8 cellular contexts compared by ENCODE assay signal in genomic region chr9:37464426-37465248, GRCh38. TPM values are rescaled to one million over a fixed set of nuclear protein-coding genes. Genes with fewer than 3 reads are reported as not detected.
DNase-seq lines count a peak whose midpoint lies in the region; ATAC-seq and TF ChIP-seq lines count a peak whose summit lies in the region.

No MANE protein-coding gene starts in this region.

- peak overlapping the region; percentile 97 for H3K27ac Mint-ChIP-seq in T-helper 17 cell
- peak overlapping the region; percentile 96 to 99 (median 99) for H3K27ac Mint-ChIP-seq in brain

- peak overlapping the region; percentile 88 for H3K27ac ChIP-seq in iPS-18a (ENCODE audit: low read length)
- peak overlapping the region; percentile 50 to 98 (median 94) for H3K27ac ChIP-seq in skin epidermis

- H3K9me3 ChIP-seq in T-helper 17 cell (ENCODE audit: control insufficient read depth, low read length, poor library complexity, severe bottlenecking): no peaks in the 10 kb centered on the region
- no peaks in the 10 kb centered on the region for H3K9me3 ChIP-seq in iPS-18a (ENCODE audit: control insufficient read depth, low read depth, low read length)

- H3K4me3 ChIP-seq in GM08714 (ENCODE audit: low read length): peak overlapping the region; percentile 84
- peak overlapping the region; percentile 91 for H3K4me3 ChIP-seq in Jurkat, Clone E6-1 (ENCODE audit: low read length)
- peak overlapping the region; percentile 97 for H3K4me3 ChIP-seq in iPS-18a (ENCODE audit: low read length)
- H3K4me3 ChIP-seq in skin epidermis: peak overlapping the region; percentile 76 to 98 (median 93)

- H3K4me1 Mint-ChIP-seq in T-helper 17 cell (peaks cover 19% of the 10 kb centered on the region), brain (peaks cover 49% of the 10 kb centered on the region)

- H3K27me3 ChIP-seq in iPS-18a (ENCODE audit: control insufficient read depth, insufficient read depth, low read length): no peaks in the 10 kb centered on the region

- no peaks in the 10 kb centered on the region for H3K36me3 ChIP-seq in iPS-18a (ENCODE audit: control insufficient read depth, low read depth, low read length)

- H3K36me3 Mint-ChIP-seq in T-helper 17 cell (ENCODE audit: low read depth) (no peaks in the 10 kb centered on the region), brain (peaks cover 22% of the 10 kb centered on the region)

- peak; percentile 20 for DNase-seq in Jurkat, Clone E6-1 (ENCODE audit: low read depth, low spot score)
- peak; percentile 73 to 86 (median 83) for DNase-seq in T-helper 17 cell
- no peak for DNase-seq in NCI-H187 treated with DMSO at 0.1 percent for 48 hours (lab: John Stamatoyannopoulos, UW)

- H3K27me3 Mint-ChIP-seq in T-helper 17 cell (no peaks in the 10 kb centered on the region), brain (peaks cover 7% of the 10 kb centered on the region)

- peak overlapping the region; percentile 93 for H3K9ac ChIP-seq in iPS-18a (ENCODE audit: low read length)

- peak; percentile 48 for ATAC-seq in GM21717 (IDR thresholded peaks at IDR 0.05; ENCODE audit: unreplicated experiment)
- peak; percentile 56 for ATAC-seq in T-helper 17 cell

- H3K4me3 Mint-ChIP-seq in T-helper 17 cell: peak overlapping the region; percentile 95
- H3K4me3 Mint-ChIP-seq in brain: peak overlapping the region; percentile 89 to 99 (median 94)

- no peak for TF ChIP-seq CTCF in brain (conservative IDR thresholded peaks at IDR 0.05)

- peaks cover 0 to 4% (median 0%) of the 10 kb centered on the region in 5 experiments for H3K9me3 Mint-ChIP-seq in brain

- H3K4me1 ChIP-seq in iPS-18a (ENCODE audit: control insufficient read depth, low read depth, low read length): peaks cover 13% of the 10 kb centered on the region

RNA-seq across cellular contexts. Expression of gene ZBTB5, which starts 0.6 kb away (rescaled TPM):
- 14.8 TPM for polyA plus RNA-seq in Jurkat, Clone E6-1 (2012; ENCODE audit: insufficient read depth, insufficient read length)
- total RNA-seq in T-helper 17 cell: 10 to 100 TPM; 13.9 to 16.5 TPM
- polyA plus RNA-seq in brain (ENCODE audit: insufficient read depth, low read depth, low replicate concordance): 21.2 TPM

RNA-seq across cellular contexts. Expression of gene POLR1E, which starts 21.1 kb away (rescaled TPM):
- polyA plus RNA-seq in Jurkat, Clone E6-1 (2012; ENCODE audit: insufficient read depth, insufficient read length): 47.2 TPM
- 10 to 100 TPM; 28.6 to 38.3 TPM for total RNA-seq in T-helper 17 cell
- polyA plus RNA-seq in brain (ENCODE audit: insufficient read depth, low read depth, low replicate concordance): 35.2 TPM

RNA-seq across cellular contexts. Expression of gene GRHPR, which starts 42.1 kb away (rescaled TPM):
- 144 TPM for polyA plus RNA-seq in Jurkat, Clone E6-1 (2012; ENCODE audit: insufficient read depth, insufficient read length)
- total RNA-seq in T-helper 17 cell: 10 to 100 TPM; 28.9 to 29.5 TPM
- polyA plus RNA-seq in brain (ENCODE audit: insufficient read depth, low read depth, low replicate concordance): 213 TPM
